In genomic region chr6:92911301-92911700, GRCh38 we compare ENCODE assay signal across 32 cellular contexts.
"Had no signal": no experiment of that assay in that cellular context is flagged by ENCODE, and none has a peak within 500 bp of the region (broad histone marks: within the 10 kb centered on the region; RNA-seq: fewer than 3 reads in every experiment).

No MANE protein-coding gene starts in this region.

- H3K27me3 ChIP-seq: Peyer's patch, SJSA1 had no signal

- H3K4me2 ChIP-seq: SK-N-SH had no signal

- H3K27ac ChIP-seq: Peyer's patch, SJSA1 had no signal

- H3K4me3 ChIP-seq: Peyer's patch, SJSA1 had no signal

- H3K9ac ChIP-seq: SK-N-SH had no signal

- ATAC-seq: PC-3 had no signal

- H3K4me1 ChIP-seq: Peyer's patch, SJSA1 had no signal

- DNase-seq: Karpas-422, NCI-H1048, NCI-H1092 treated with DMSO at 0.1 percent for 48 hours, NCI-H1105 treated with DMSO at 0.1 percent for 48 hours, NCI-H1417, NCI-H1436, NCI-H146, NCI-H1694, NCI-H187, NCI-H1930, NCI-H2029 treated with DMSO at 0.1 percent for 48 hours, NCI-H2081 treated with DMSO at 0.1 percent for 48 hours, NCI-H2107, NCI-H2171, NCI-H226, NCI-H446 treated with DMSO at 0.1 percent for 48 hours, NCI-H510A, NCI-H524, NCI-H526, NCI-H69, NCI-H748 treated with DMSO at 0.1 percent for 48 hours, NCI-H82, OCI-M1, PC-3, Peyer's patch, Right ventricle myocardium superior, RPMI8226, SHP77 treated with DMSO at 0.1 percent for 48 hours, SK-N-SH, SW 1271, T-helper 1 cell had no signal

- H3K36me3 ChIP-seq: Peyer's patch, SJSA1 had no signal

- H3K9me3 ChIP-seq: Peyer's patch, SJSA1, SK-N-SH had no signal

- H3K9me2 ChIP-seq: SK-N-SH had no signal
